Comparison of ENCODE assay signal across 7 cellular contexts in genomic region chr2:55280851-55281546, GRCh38. TPM values are rescaled to one million over a fixed set of nuclear protein-coding genes. Genes with fewer than 3 reads are reported as not detected.
DNase-seq lines count a peak whose midpoint lies in the region; ATAC-seq, FAIRE-seq and TF ChIP-seq lines count a peak whose summit lies in the region.
"Not testable (repeated sequence)": the region's sequence is repeated elsewhere in the genome, so short reads cannot be mapped to it uniquely, and the experiment has no call there.

No MANE protein-coding gene starts in this region.

- intact Hi-C loops in OCI-LY7 (cut with micrococcal nuclease; ENCODE audit: unreplicated experiment); esophagus muscularis mucosa (cut with DNase I): not testable (repeated sequence)
- intact Hi-C loops in GM12878 (cut with micrococcal nuclease; ENCODE audit: unreplicated experiment), result loop anchor here (1.0 to 10.0 kb wide), 2 partner anchors 12 to 334 kb away; partner anchors contain the start of genes MTIF2 and PPP4R3B
- intact Hi-C loops in naive thymus-derived CD4-positive, alpha-beta T cell (cut with micrococcal nuclease), result loop anchor here (5.0 to 10.0 kb wide), 4 partner anchors 136 to 1166 kb away; partner anchors contain the start of genes ACYP2 (in 1 of the 2), CCDC88A (in 1 of the 2), EML6 (in 1 of the 2) and PNPT1 (in 1 of the 2)

- TF ChIP-seq EP300 in GM12878 (IDR thresholded peaks at IDR 0.05; ENCODE audit: borderline replicate concordance in 1 of 2, control insufficient read depth in 1 of 2, low read depth in 2 of 2, low read length in 2 of 2); esophagus muscularis mucosa (IDR thresholded peaks at IDR 0.05): not testable (repeated sequence)

- not testable (repeated sequence) for H3F3A ChIP-seq in smooth muscle cell (ENCODE audit: low read depth)

- DNase-seq in OCI-LY7 (ENCODE audit: low spot score); activated CD4-positive, alpha-beta memory T cell treated with anti-CD3 and anti-CD28 coated beads, Interleukin-2, amount 10 ng/mL, durations not matched to agents 7 days and 5 days; GM12878 (ENCODE audit: low read depth, low spot score); esophagus muscularis mucosa (ENCODE audit: extremely low spot score); naive thymus-derived CD4-positive, alpha-beta T cell; smooth muscle cell (lab: John Stamatoyannopoulos, UW; ENCODE audit: unreplicated experiment): not testable (repeated sequence)

- H3K27ac Mint-ChIP-seq in activated CD4-positive, alpha-beta memory T cell treated with anti-CD3 and anti-CD28 coated beads, Interleukin-2, amount 10 ng/mL, durations not matched to agents 7 days and 5 days, result not testable (repeated sequence)
- peak overlapping the region; percentile 52 to 99 (median 98) for H3K27ac Mint-ChIP-seq in naive thymus-derived CD4-positive, alpha-beta T cell

- H3K9me2 ChIP-seq in OCI-LY7 (ENCODE audit: insufficient read depth, low read length), result not testable (repeated sequence)

- 97% methylated on average over 5 of the region's 5 CpGs for WGBS in GM12878 (ENCODE audit: insufficient coverage, insufficient replicate concordance, low lambda C conversion rate, missing lambda C conversion rate)
- 92% methylated on average over 5 of the region's 5 CpGs for WGBS in esophagus muscularis mucosa
- 94% methylated on average over 5 of the region's 5 CpGs for WGBS in smooth muscle cell (ENCODE audit: low lambda C conversion rate)

- not testable (repeated sequence) for H3K4me3 ChIP-seq in OCI-LY7 (ENCODE audit: low read depth, low read length, poor library complexity, severe bottlenecking); GM12878; naive thymus-derived CD4-positive, alpha-beta T cell (ENCODE audit: low read length)
- H3K4me3 ChIP-seq in esophagus muscularis mucosa (peak overlapping the region in 1 of 4 donors; percentile 87), smooth muscle cell (peak overlapping the region; percentile 66)

- SMC1A ChIA-PET in GM12878 (lab: Charles Lee; ENCODE audit: uncharacterized antibody, unreplicated experiment), result interaction anchor here (0.8 to 2.1 kb wide), 3 partner anchors 11 to 21 kb away, joined by 3 to 9 read pairs (median 3); partner anchors contain the start of gene MTIF2

- not testable (repeated sequence) for H3K9me3 ChIP-seq in ES-I3 (ENCODE audit: control insufficient read depth, insufficient read depth, low read length); OCI-LY7 (ENCODE audit: low read length); GM12878 (replicated peaks; ENCODE audit: control insufficient read depth, insufficient read depth, low read length); esophagus muscularis mucosa; naive thymus-derived CD4-positive, alpha-beta T cell (ENCODE audit: control insufficient read depth in 2 of 3, low read length in 3 of 3); smooth muscle cell (replicated peaks; ENCODE audit: low read depth)

- H4K20me1 ChIP-seq in OCI-LY7 (ENCODE audit: insufficient read depth, low read length); GM12878 (ENCODE audit: control insufficient read depth, insufficient read depth); smooth muscle cell (ENCODE audit: low read depth): not testable (repeated sequence)

- in situ Hi-C loops in GM12878 (cut with MboI), result not testable (repeated sequence)

- peak overlapping the region; percentile 78 for H3K9ac ChIP-seq in ES-I3 (ENCODE audit: low read depth, low read length)
- not testable (repeated sequence) for H3K9ac ChIP-seq in GM12878 (ENCODE audit: control insufficient read depth, insufficient read depth, low read length); smooth muscle cell (ENCODE audit: low read depth)

- TF ChIP-seq RAD21 in GM12878 (IDR thresholded peaks at IDR 0.05; ENCODE audit: insufficient read depth, low read depth, low read length), result not testable (repeated sequence)

- peak overlapping the region; percentile 11 for H3K4me3 Mint-ChIP-seq in activated CD4-positive, alpha-beta memory T cell treated with anti-CD3 and anti-CD28 coated beads, Interleukin-2, amount 10 ng/mL, durations not matched to agents 7 days and 5 days
- H3K4me3 Mint-ChIP-seq in naive thymus-derived CD4-positive, alpha-beta T cell, result peak overlapping the region; percentile 17 to 97 (median 66)

- not testable (repeated sequence) for H3K27ac ChIP-seq in OCI-LY7 (ENCODE audit: low read depth, low read length, poor library complexity, severe bottlenecking); GM12878 (ENCODE audit: control insufficient read depth, insufficient read depth); smooth muscle cell (ENCODE audit: low read depth)
- H3K27ac ChIP-seq in esophagus muscularis mucosa (replicated peaks in 1 of 4), result peak overlapping the region in 3 of 4 donors; percentile 87 to 94 (median 89)
- peak overlapping the region; percentile 93 for H3K27ac ChIP-seq in naive thymus-derived CD4-positive, alpha-beta T cell (ENCODE audit: low read depth, low read length)

- not testable (repeated sequence) for H3K9me3 Mint-ChIP-seq in activated CD4-positive, alpha-beta memory T cell treated with anti-CD3 and anti-CD28 coated beads, Interleukin-2, amount 10 ng/mL, durations not matched to agents 7 days and 5 days; naive thymus-derived CD4-positive, alpha-beta T cell

- peak overlapping the region; percentile 81; the same call in 1 of the 2 replicates for H3K4me2 ChIP-seq in OCI-LY7 (ENCODE audit: low read length)
- peak overlapping the region; percentile 76 for H3K4me2 ChIP-seq in GM12878 (ENCODE audit: control insufficient read depth, insufficient read depth)
- peak overlapping the region; percentile 85 for H3K4me2 ChIP-seq in smooth muscle cell

- peak overlapping the region; percentile 94; the same call in 1 of the 2 replicates for H2AFZ ChIP-seq in OCI-LY7 (ENCODE audit: low read length)
- not testable (repeated sequence) for H2AFZ ChIP-seq in GM12878 (ENCODE audit: control insufficient read depth, low read depth, low read length); smooth muscle cell (ENCODE audit: low read depth)

- POLR2A ChIA-PET in OCI-LY7 (lab: Charles Lee), result interaction anchor here (0.7 to 1.7 kb wide), 6 partner anchors 11 to 57 kb away, joined by 3 to 9 read pairs (median 3); no protein-coding TSS in a partner anchor
- POLR2A ChIA-PET in activated CD4-positive, alpha-beta memory T cell treated with anti-CD3 and anti-CD28 coated beads, Interleukin-2, amount 10 ng/mL, durations not matched to agents 7 days and 5 days (lab: Charles Lee), result interaction anchor here (0.7 to 1.1 kb wide), 2 partner anchors 11 to 54 kb away, joined by 4 read pairs; no protein-coding TSS in a partner anchor
- POLR2A ChIA-PET in GM12878 (lab: Charles Lee), result interaction anchor here (0.9 to 1.2 kb wide), 2 partner anchors 9 to 11 kb away, joined by 3 read pairs; no protein-coding TSS in a partner anchor
- POLR2A ChIA-PET in naive thymus-derived CD4-positive, alpha-beta T cell (lab: Charles Lee), result interaction anchor here (0.8 to 2.6 kb wide), 4 partner anchors 11 to 233 kb away, joined by 3 to 21 read pairs (median 5); partner anchors contain the start of gene MTIF2

- not testable (repeated sequence) for TF ChIP-seq POLR2A in GM12878 (IDR thresholded peaks at IDR 0.05; ENCODE audit: low read depth, low read length); esophagus muscularis mucosa (IDR thresholded peaks at IDR 0.05; ENCODE audit: low read depth)

- H3K36me3 Mint-ChIP-seq in activated CD4-positive, alpha-beta memory T cell treated with anti-CD3 and anti-CD28 coated beads, Interleukin-2, amount 10 ng/mL, durations not matched to agents 7 days and 5 days (ENCODE audit: low read depth); naive thymus-derived CD4-positive, alpha-beta T cell: not testable (repeated sequence)

- RAD21 ChIA-PET in GM12878 (lab: Charles Lee; ENCODE audit: unreplicated experiment), result interaction anchor here (0.7 to 1.2 kb wide), 3 partner anchors 11 to 110 kb away, joined by 3 to 4 read pairs (median 3); no protein-coding TSS in a partner anchor

- FAIRE-seq in GM12878 (lab: Jason Lieb, UNC), result not testable (repeated sequence)

- not testable (repeated sequence) for H3K36me3 ChIP-seq in ES-I3 (ENCODE audit: insufficient read depth, low read length); OCI-LY7 (ENCODE audit: insufficient read depth, low read length); GM12878 (ENCODE audit: control insufficient read depth in 2 of 2, insufficient read depth in 2 of 2, low read length in 1 of 2); esophagus muscularis mucosa; naive thymus-derived CD4-positive, alpha-beta T cell (ENCODE audit: control insufficient read depth in 2 of 3, insufficient read depth in 3 of 3, low read length in 3 of 3); smooth muscle cell (ENCODE audit: low read depth)

- not testable (repeated sequence) for ATAC-seq in GM12878; naive thymus-derived CD4-positive, alpha-beta T cell

- peaks cover 23% of the 10 kb centered on the region for H3K4me1 Mint-ChIP-seq in activated CD4-positive, alpha-beta memory T cell treated with anti-CD3 and anti-CD28 coated beads, Interleukin-2, amount 10 ng/mL, durations not matched to agents 7 days and 5 days
- H3K4me1 Mint-ChIP-seq in naive thymus-derived CD4-positive, alpha-beta T cell, result peaks cover 11 to 37% (median 23%) of the 10 kb centered on the region in 7 donors

- not testable (repeated sequence) for H3K27me3 Mint-ChIP-seq in activated CD4-positive, alpha-beta memory T cell treated with anti-CD3 and anti-CD28 coated beads, Interleukin-2, amount 10 ng/mL, durations not matched to agents 7 days and 5 days; naive thymus-derived CD4-positive, alpha-beta T cell

- H3K4me1 ChIP-seq in ES-I3 (ENCODE audit: insufficient read depth, low read length); GM12878 (ENCODE audit: control insufficient read depth, insufficient read depth, low read length); naive thymus-derived CD4-positive, alpha-beta T cell (ENCODE audit: control insufficient read depth in 2 of 2, insufficient read depth in 2 of 2, low read length in 2 of 2): not testable (repeated sequence)
- H3K4me1 ChIP-seq in OCI-LY7 (ENCODE audit: insufficient read depth, low read length, poor library complexity, severe bottlenecking) (peaks cover 12% of the 10 kb centered on the region), esophagus muscularis mucosa (peaks cover 16 to 34% (median 27%) of the 10 kb centered on the region in 4 donors), smooth muscle cell (ENCODE audit: low read depth) (peaks cover 14% of the 10 kb centered on the region)

- CTCF ChIA-PET in OCI-LY7 (lab: Charles Lee; ENCODE audit: unreplicated experiment); naive thymus-derived CD4-positive, alpha-beta T cell (lab: Charles Lee): not testable (repeated sequence)
- CTCF ChIA-PET in activated CD4-positive, alpha-beta memory T cell treated with anti-CD3 and anti-CD28 coated beads, Interleukin-2, amount 10 ng/mL, durations not matched to agents 7 days and 5 days (lab: Charles Lee), result interaction anchor here (0.6 kb wide), 1 partner anchor 67 kb away, joined by 3 read pairs; no protein-coding TSS in a partner anchor
- CTCF ChIA-PET in GM12878 (lab: Yijun Ruan, JAX), result interaction anchor here (1.0 to 1.3 kb wide), 2 partner anchors 11 to 13 kb away, joined by 3 read pairs; no protein-coding TSS in a partner anchor

- H3K27me3 ChIP-seq in GM12878 (replicated peaks in 1 of 2; ENCODE audit: control insufficient read depth in 2 of 2, insufficient read depth in 2 of 2, low read length in 1 of 2); naive thymus-derived CD4-positive, alpha-beta T cell (ENCODE audit: control insufficient read depth in 2 of 2, insufficient read depth in 2 of 2, low read length in 2 of 2); smooth muscle cell (ENCODE audit: low read depth): not testable (repeated sequence)
- peaks cover 0 to 11% (median 0%) of the 10 kb centered on the region in 4 donors for H3K27me3 ChIP-seq in esophagus muscularis mucosa

- TF ChIP-seq CTCF in OCI-LY7 (conservative IDR thresholded peaks at IDR 0.05; ENCODE audit: low read length); GM12878 (IDR thresholded peaks at IDR 0.05 in 2 of 3, conservative IDR thresholded peaks at IDR 0.05 in 1 of 3; ENCODE audit: control insufficient read depth in 2 of 3, extremely low read depth in 1 of 3, insufficient read depth in 1 of 3, low read depth in 3 of 3, low read length in 3 of 3); esophagus muscularis mucosa (IDR thresholded peaks at IDR 0.05); smooth muscle cell (IDR thresholded peaks at IDR 0.05; ENCODE audit: borderline replicate concordance, insufficient read depth, poor library complexity, severe bottlenecking): not testable (repeated sequence)

- H3K79me2 ChIP-seq in OCI-LY7 (ENCODE audit: insufficient read depth, low read depth, low read length); smooth muscle cell (ENCODE audit: low read depth): not testable (repeated sequence)
- peaks cover 16% of the 10 kb centered on the region for H3K79me2 ChIP-seq in GM12878 (ENCODE audit: control insufficient read depth, insufficient read depth, low read length)

- BruUV-seq in OCI-LY7 (replicated peaks; lab: Mats Ljungman, UMichigan) (TSS peak; percentile 43), GM12878 (replicated peaks; lab: Mats Ljungman, UMichigan) (TSS peak; percentile 71)

RNA-seq across cellular contexts. Expression of gene MTIF2, which starts 12.0 kb away (rescaled TPM):
- total RNA-seq in OCI-LY7 (2014; rRNA removed; shearing (Covaris generic)), result 33.5 and 41.4 TPM in 2 replicates
- total RNA-seq in OCI-LY7 (2022) (44.3 and 47.1 TPM in 2 replicates), GM12878 (2014; rRNA removed) (34.2 and 38.5 TPM in 2 replicates), GM12878 (2014; rRNA removed; fragmentation: Illumina TruSeq; extraction: Trizol) (62.1 and 63.7 TPM in 2 replicates), GM12878 (2021) (33.4 and 34.1 TPM in 2 replicates), esophagus muscularis mucosa (10 to 100 TPM; 16.1 to 22.6 (median 21.0) TPM), smooth muscle cell (22.7 and 27.9 TPM in 2 replicates)
- total RNA-seq in activated CD4-positive, alpha-beta memory T cell treated with anti-CD3 and anti-CD28 coated beads, Interleukin-2, amount 10 ng/mL, durations not matched to agents 7 days and 5 days, result 10 to 100 TPM; 25.6 to 26.5 TPM
- total RNA-seq in GM12878 (2013; cell fraction: nucleolus; rRNA removed), result 54.4 and 61.4 TPM in 2 replicates
- polyA plus RNA-seq in GM12878 (2011; ENCODE audit: low read depth), result 19.3 TPM
- polyA plus RNA-seq in GM12878 (2011; rRNA removed) (40.8 and 65.5 TPM in 2 replicates), GM12878 (2014; fragmentation: Illumina TruSeq; extraction: Trizol) (50.2 and 57.4 TPM in 2 replicates), GM12878 (2014; fragmentation: Nextera tagmentation; extraction: Ambion mirVana) (10 to 100 TPM; 26.4 to 39.2 TPM), GM12878 (2014; rRNA removed) (25.5 and 30.9 TPM in 2 replicates), GM12878 (2016; fragmentation: Nextera tagmentation; extraction: Ambion mirVana) (10 to 100 TPM; 45.4 to 46.1 TPM), smooth muscle cell (11.6 and 16.5 TPM in 2 replicates)
- 16.3 and 17.6 TPM in 2 replicates for polyA plus RNA-seq in GM12878 (2011; cell fraction: cytosol; rRNA removed)
- polyA plus RNA-seq in GM12878 (2011; cell fraction: nucleus; rRNA removed), result 37.9 and 42.0 TPM in 2 replicates
- polyA plus RNA-seq in GM12878 (2012), result 26.4 and 33.0 TPM in 2 replicates
- 53.5 and 57.6 TPM in 2 replicates for polyA minus RNA-seq in GM12878 (2011; rRNA and poly(A)+ RNA removed)
- 16.6 and 21.8 TPM in 2 replicates for polyA minus RNA-seq in GM12878 (2011; cell fraction: cytosol; rRNA and poly(A)+ RNA removed)
- polyA minus RNA-seq in GM12878 (2011; cell fraction: nucleus; rRNA and poly(A)+ RNA removed), result 45.0 and 56.9 TPM in 2 replicates
- total RNA-seq in naive thymus-derived CD4-positive, alpha-beta T cell, result 10 to 100 TPM; 23.0 to 35.5 (median 28.0) TPM
- 10 to 100 TPM; 13.1 to 17.8 TPM for polyA plus RNA-seq in naive thymus-derived CD4-positive, alpha-beta T cell

RNA-seq across cellular contexts. Expression of gene RPS27A, which starts 48.5 kb away (rescaled TPM):
- 1,716 and 1,995 TPM in 2 replicates for total RNA-seq in OCI-LY7 (2014; rRNA removed; shearing (Covaris generic))
- total RNA-seq in OCI-LY7 (2022) (1,406 and 1,456 TPM in 2 replicates), GM12878 (2014; rRNA removed) (1,715 and 1,919 TPM in 2 replicates), GM12878 (2014; rRNA removed; fragmentation: Illumina TruSeq; extraction: Trizol) (2,577 and 2,600 TPM in 2 replicates), GM12878 (2021) (1,460 and 1,505 TPM in 2 replicates), esophagus muscularis mucosa (1,000 to 10,000 TPM in 2 of 4 donors, 100 to 1,000 TPM in 2; 597 to 2,221 (median 1,586) TPM), smooth muscle cell (2,119 and 2,208 TPM in 2 replicates)
- total RNA-seq in activated CD4-positive, alpha-beta memory T cell treated with anti-CD3 and anti-CD28 coated beads, Interleukin-2, amount 10 ng/mL, durations not matched to agents 7 days and 5 days, result 100 to 1,000 TPM; 869 to 878 TPM
- total RNA-seq in GM12878 (2013; cell fraction: nucleolus; rRNA removed), result 210 and 242 TPM in 2 replicates
- polyA plus RNA-seq in GM12878 (2011; ENCODE audit: low read depth), result 3,990 TPM
- polyA plus RNA-seq in GM12878 (2011; rRNA removed) (2,736 and 3,509 TPM in 2 replicates), GM12878 (2014; fragmentation: Illumina TruSeq; extraction: Trizol) (1,739 and 2,088 TPM in 2 replicates), GM12878 (2014; fragmentation: Nextera tagmentation; extraction: Ambion mirVana) (1,000 to 10,000 TPM; 3,416 to 4,705 TPM), GM12878 (2014; rRNA removed) (2,025 and 2,160 TPM in 2 replicates), GM12878 (2016; fragmentation: Nextera tagmentation; extraction: Ambion mirVana) (1,000 to 10,000 TPM; 1,779 to 1,833 TPM), smooth muscle cell (733 and 774 TPM in 2 replicates)
- 1,475 and 1,891 TPM in 2 replicates for polyA plus RNA-seq in GM12878 (2011; cell fraction: cytosol; rRNA removed)
- 520 and 651 TPM in 2 replicates for polyA plus RNA-seq in GM12878 (2011; cell fraction: nucleus; rRNA removed)
- polyA plus RNA-seq in GM12878 (2012), result 2,856 and 3,931 TPM in 2 replicates
- 381 and 517 TPM in 2 replicates for polyA minus RNA-seq in GM12878 (2011; rRNA and poly(A)+ RNA removed)
- polyA minus RNA-seq in GM12878 (2011; cell fraction: cytosol; rRNA and poly(A)+ RNA removed), result 228 and 239 TPM in 2 replicates
- 125 and 194 TPM in 2 replicates for polyA minus RNA-seq in GM12878 (2011; cell fraction: nucleus; rRNA and poly(A)+ RNA removed)
- 1,000 to 10,000 TPM in 4 of 5 experiments, 100 to 1,000 TPM in 1; 948 to 2,409 (median 2,155) TPM for total RNA-seq in naive thymus-derived CD4-positive, alpha-beta T cell
- polyA plus RNA-seq in naive thymus-derived CD4-positive, alpha-beta T cell, result 1,000 to 10,000 TPM; 3,065 to 4,603 TPM

RNA-seq across cellular contexts. Expression of gene CLHC1, which starts 48.9 kb away (rescaled TPM):
- total RNA-seq in OCI-LY7 (2014; rRNA removed; shearing (Covaris generic)), result 12.4 and 28.5 TPM in 2 replicates
- 28.5 and 32.1 TPM in 2 replicates for total RNA-seq in OCI-LY7 (2022)
- 1 to 10 TPM; 7.5 to 8.3 TPM for total RNA-seq in activated CD4-positive, alpha-beta memory T cell treated with anti-CD3 and anti-CD28 coated beads, Interleukin-2, amount 10 ng/mL, durations not matched to agents 7 days and 5 days
- total RNA-seq in GM12878 (2013; cell fraction: nucleolus; rRNA removed), result 30.4 and 41.7 TPM in 2 replicates
- 3.2 and 6.2 TPM in 2 replicates for total RNA-seq in GM12878 (2014; rRNA removed)
- total RNA-seq in GM12878 (2014; rRNA removed; fragmentation: Illumina TruSeq; extraction: Trizol), result 6.1 and 8.7 TPM in 2 replicates
- 4.0 and 6.2 TPM in 2 replicates for total RNA-seq in GM12878 (2021)
- polyA plus RNA-seq in GM12878 (2011; ENCODE audit: low read depth), result 0.98 TPM
- polyA plus RNA-seq in GM12878 (2011; rRNA removed), result 6.8 and 10.1 TPM in 2 replicates
- polyA plus RNA-seq in GM12878 (2011; cell fraction: cytosol; rRNA removed), result 1.3 and 2.3 TPM in 2 replicates
- polyA plus RNA-seq in GM12878 (2011; cell fraction: nucleus; rRNA removed), result 6.7 and 8.8 TPM in 2 replicates
- 3.8 and 4.1 TPM in 2 replicates for polyA plus RNA-seq in GM12878 (2012)
- polyA plus RNA-seq in GM12878 (2014; fragmentation: Illumina TruSeq; extraction: Trizol), result 3.5 and 4.0 TPM in 2 replicates
- 1 to 10 TPM; 2.6 to 3.2 TPM for polyA plus RNA-seq in GM12878 (2014; fragmentation: Nextera tagmentation; extraction: Ambion mirVana)
- polyA plus RNA-seq in GM12878 (2014; rRNA removed), result 5.1 and 5.7 TPM in 2 replicates
- polyA plus RNA-seq in GM12878 (2016; fragmentation: Nextera tagmentation; extraction: Ambion mirVana), result 1 to 10 TPM; 4.3 to 5.6 TPM
- 1.5 and 6.6 TPM in 2 replicates for polyA minus RNA-seq in GM12878 (2011; rRNA and poly(A)+ RNA removed)
- 2.8 TPM in 1 of 2 replicates, not detected in the other for polyA minus RNA-seq in GM12878 (2011; cell fraction: cytosol; rRNA and poly(A)+ RNA removed)
- polyA minus RNA-seq in GM12878 (2011; cell fraction: nucleus; rRNA and poly(A)+ RNA removed), result 8.7 and 13.1 TPM in 2 replicates
- total RNA-seq in esophagus muscularis mucosa, result 10 to 100 TPM in 1 of 4 donors, 1 to 10 TPM in 3; 3.4 to 15.0 (median 6.4) TPM
- total RNA-seq in naive thymus-derived CD4-positive, alpha-beta T cell, result 10 to 100 TPM in 3 of 5 experiments, 1 to 10 TPM in 2; 5.3 to 19.5 (median 15.1) TPM
- 1 to 10 TPM; 1.0 to 3.2 TPM for polyA plus RNA-seq in naive thymus-derived CD4-positive, alpha-beta T cell
- total RNA-seq in smooth muscle cell, result 14.4 and 17.1 TPM in 2 replicates
- 10.0 and 11.2 TPM in 2 replicates for polyA plus RNA-seq in smooth muscle cell
